1 cellular context compared by ENCODE assay signal in genomic region chr7:99692563-99692962, GRCh38.
A peak's percentile ranks its signal among the peaks of the same experiment; 100 is the strongest.
TF ChIP-seq lines count a peak whose summit lies in the region.

No MANE protein-coding gene starts in this region.

TF ChIP-seq in K562, 482 proteins besides CTCF, POLR2A, EP300 and RAD21:
- TF ChIP-seq ZNF316 (IDR thresholded peaks at IDR 0.05): peak; percentile 28; the same call in 1 of the 2 replicates
